ENCODE assay signal across 26 cellular contexts in genomic region chr1:150092180-150092791, GRCh38. TPM values are rescaled to one million over a fixed set of nuclear protein-coding genes. Genes with fewer than 3 reads are reported as not detected.
DNase-seq lines count a peak whose midpoint lies in the region; ATAC-seq lines count a peak whose summit lies in the region.
"Had no signal": no experiment of that assay in that cellular context is flagged by ENCODE, and none has a peak within 500 bp of the region (broad histone marks: within the 10 kb centered on the region; RNA-seq: fewer than 3 reads in every experiment).

No MANE protein-coding gene starts in this region.

- ATAC-seq in activated T-cell treated with anti-CD3 and anti-CD28 coated beads, Interleukin-2, amount 50 U/mL, for 4 hours, result no peak
- ATAC-seq in activated naive CD8-positive, alpha-beta T cell treated with anti-CD3 and anti-CD28 coated beads, Interleukin-2, amount 10 ng/mL, durations not matched to agents 7 days and 5 days (ENCODE audit: low read depth), result peak; percentile 83
- no peak for ATAC-seq in GM21367 (IDR thresholded peaks at IDR 0.05; ENCODE audit: unreplicated experiment)
- ATAC-seq: mucosa of descending colon, sciatic nerve had no signal

- no peaks in the 10 kb centered on the region for H3K9me3 ChIP-seq in CD4-positive, alpha-beta memory T cell (ENCODE audit: control insufficient read depth in 1 of 2, low read length in 2 of 2)
- no peaks in the 10 kb centered on the region for H3K9me3 ChIP-seq in KOPT-K1 (ENCODE audit: insufficient read depth, low read length, poor library complexity, severe bottlenecking)
- H3K9me3 ChIP-seq: mucosa of descending colon, vagina had no signal

- H3K4me3 Mint-ChIP-seq in activated T-cell treated with anti-CD3 and anti-CD28 coated beads, Interleukin-2, amount 50 U/mL, for 24 hours, result no peak overlapping the region
- no peak overlapping the region for H3K4me3 Mint-ChIP-seq in activated T-cell treated with anti-CD3 and anti-CD28 coated beads, Interleukin-2, amount 50 U/mL, for 4 hours
- H3K4me3 Mint-ChIP-seq in CD4-positive, alpha-beta memory T cell, result peak overlapping the region in 6 of 8 donors; percentile 34 to 79 (median 62)
- peak overlapping the region; percentile 65 for H3K4me3 Mint-ChIP-seq in activated naive CD8-positive, alpha-beta T cell treated with anti-CD3 and anti-CD28 coated beads, Interleukin-2, amount 10 ng/mL, durations not matched to agents 7 days and 5 days
- H3K4me3 Mint-ChIP-seq: neural progenitor cell had no signal

- DNase-seq in activated T-cell treated with anti-CD3 and anti-CD28 coated beads, Interleukin-2, amount 50 U/mL, for 24 hours, result no peak
- DNase-seq in activated T-cell treated with anti-CD3 and anti-CD28 coated beads, Interleukin-2, amount 50 U/mL, for 4 hours, result no peak
- no peak for DNase-seq in CD4-positive, alpha-beta memory T cell
- no peak for DNase-seq in activated naive CD8-positive, alpha-beta T cell treated with anti-CD3 and anti-CD28 coated beads, Interleukin-2, amount 10 ng/mL, durations not matched to agents 7 days and 5 days
- DNase-seq in kidney tubule cell (ENCODE audit: low spot score), result no peak
- no peak for DNase-seq in A172 (ENCODE audit: low spot score)
- DNase-seq: ACHN; activated CD4-positive, alpha-beta T cell treated with anti-CD3 and anti-CD28 coated beads for 48 hours; activated naive CD4-positive, alpha-beta T cell treated with anti-CD3 and anti-CD28 coated beads, Interleukin-2, amount 50 U/mL, for 16 hours; DMS153; dorsolateral prefrontal cortex; GF-D8; KG1; mucosa of descending colon; NCI-H146; PC-9; SHP77; stimulated activated CD4-positive, alpha-beta T cell treated with anti-CD3 and anti-CD28 coated beads, Interleukin-4, amount 100 ng/mL, for 4 hours; stimulated activated naive CD4-positive, alpha-beta T cell treated with Interleukin-2 at 50 U/mL for 16 hours had no signal

- peaks cover 59% of the 10 kb centered on the region for H3K36me3 Mint-ChIP-seq in activated T-cell treated with anti-CD3 and anti-CD28 coated beads, Interleukin-2, amount 50 U/mL, for 24 hours (ENCODE audit: low read depth)
- peaks cover 20% of the 10 kb centered on the region for H3K36me3 Mint-ChIP-seq in activated T-cell treated with anti-CD3 and anti-CD28 coated beads, Interleukin-2, amount 50 U/mL, for 4 hours (ENCODE audit: insufficient read depth)
- peaks cover 16 to 24% of the 10 kb centered on the region in 2 donors for H3K36me3 Mint-ChIP-seq in CD4-positive, alpha-beta memory T cell
- peaks cover 46% of the 10 kb centered on the region for H3K36me3 Mint-ChIP-seq in activated naive CD8-positive, alpha-beta T cell treated with anti-CD3 and anti-CD28 coated beads, Interleukin-2, amount 10 ng/mL, durations not matched to agents 7 days and 5 days

- H3K27me3 ChIP-seq in CD4-positive, alpha-beta memory T cell (ENCODE audit: insufficient read depth, low read length), result no peaks in the 10 kb centered on the region
- H3K27me3 ChIP-seq: dorsolateral prefrontal cortex, neural progenitor cell, vagina had no signal

- CTCF ChIA-PET in CD4-positive, alpha-beta memory T cell (lab: Charles Lee; ENCODE audit: partially characterized antibody), result interaction anchor here (0.6 to 1.8 kb wide), 6 partner anchors 11 to 75 kb away, joined by 3 to 5 read pairs (median 3); no protein-coding TSS in a partner anchor

- peak overlapping the region; percentile 28 for H3K27ac ChIP-seq in CD4-positive, alpha-beta memory T cell (ENCODE audit: low read depth, low read length)
- H3K27ac ChIP-seq in KOPT-K1 (ENCODE audit: low read depth, low read length, poor library complexity, severe bottlenecking), result peak overlapping the region; percentile 66
- H3K27ac ChIP-seq: C4-2B, neural progenitor cell, PC-9, vagina had no signal

- no peaks in the 10 kb centered on the region for H3K36me3 ChIP-seq in CD4-positive, alpha-beta memory T cell (ENCODE audit: insufficient read depth, low read length)
- peaks cover 58% of the 10 kb centered on the region for H3K36me3 ChIP-seq in KOPT-K1 (ENCODE audit: insufficient read depth, low read length)

- peaks cover 26% of the 10 kb centered on the region for H3K4me1 Mint-ChIP-seq in activated T-cell treated with anti-CD3 and anti-CD28 coated beads, Interleukin-2, amount 50 U/mL, for 24 hours (ENCODE audit: low read depth)
- H3K4me1 Mint-ChIP-seq in activated T-cell treated with anti-CD3 and anti-CD28 coated beads, Interleukin-2, amount 50 U/mL, for 4 hours (ENCODE audit: low read depth), result peaks cover 22% of the 10 kb centered on the region
- H3K4me1 Mint-ChIP-seq in CD4-positive, alpha-beta memory T cell, result peaks cover 21 to 33% (median 25%) of the 10 kb centered on the region in 4 donors
- peaks cover 37% of the 10 kb centered on the region for H3K4me1 Mint-ChIP-seq in activated naive CD8-positive, alpha-beta T cell treated with anti-CD3 and anti-CD28 coated beads, Interleukin-2, amount 10 ng/mL, durations not matched to agents 7 days and 5 days
- H3K4me1 Mint-ChIP-seq: neural progenitor cell had no signal

- H3K27me3 Mint-ChIP-seq in activated T-cell treated with anti-CD3 and anti-CD28 coated beads, Interleukin-2, amount 50 U/mL, for 24 hours, result no peaks in the 10 kb centered on the region
- no peaks in the 10 kb centered on the region for H3K27me3 Mint-ChIP-seq in activated T-cell treated with anti-CD3 and anti-CD28 coated beads, Interleukin-2, amount 50 U/mL, for 4 hours (ENCODE audit: low read depth)
- no peaks in the 10 kb centered on the region for H3K27me3 Mint-ChIP-seq in CD4-positive, alpha-beta memory T cell
- no peaks in the 10 kb centered on the region for H3K27me3 Mint-ChIP-seq in activated naive CD8-positive, alpha-beta T cell treated with anti-CD3 and anti-CD28 coated beads, Interleukin-2, amount 10 ng/mL, durations not matched to agents 7 days and 5 days

- POLR2A ChIA-PET in CD4-positive, alpha-beta memory T cell (lab: Charles Lee; ENCODE audit: partially characterized antibody), result interaction anchor here (0.7 to 4.8 kb wide), 7 partner anchors 12 to 205 kb away, joined by 3 to 30 read pairs (median 4); partner anchors contain the start of gene PLEKHO1
- POLR2A ChIA-PET in activated naive CD8-positive, alpha-beta T cell treated with anti-CD3 and anti-CD28 coated beads, Interleukin-2, amount 10 ng/mL, durations not matched to agents 7 days and 5 days (lab: Charles Lee), result interaction anchor here (0.6 to 1.9 kb wide), 11 partner anchors 8 to 881 kb away, joined by 3 to 26 read pairs (median 4); partner anchors contain the start of gene PLEKHO1

- peak overlapping the region; percentile 16 for H3K27ac Mint-ChIP-seq in activated T-cell treated with anti-CD3 and anti-CD28 coated beads, Interleukin-2, amount 50 U/mL, for 24 hours
- H3K27ac Mint-ChIP-seq in CD4-positive, alpha-beta memory T cell, result peak overlapping the region; percentile 39 to 81 (median 70)
- peak overlapping the region; percentile 93 for H3K27ac Mint-ChIP-seq in activated naive CD8-positive, alpha-beta T cell treated with anti-CD3 and anti-CD28 coated beads, Interleukin-2, amount 10 ng/mL, durations not matched to agents 7 days and 5 days
- H3K27ac Mint-ChIP-seq: neural progenitor cell had no signal

- no peaks in the 10 kb centered on the region for H3K9me3 Mint-ChIP-seq in activated T-cell treated with anti-CD3 and anti-CD28 coated beads, Interleukin-2, amount 50 U/mL, for 24 hours
- no peaks in the 10 kb centered on the region for H3K9me3 Mint-ChIP-seq in activated T-cell treated with anti-CD3 and anti-CD28 coated beads, Interleukin-2, amount 50 U/mL, for 4 hours
- no peaks in the 10 kb centered on the region for H3K9me3 Mint-ChIP-seq in CD4-positive, alpha-beta memory T cell
- no peaks in the 10 kb centered on the region for H3K9me3 Mint-ChIP-seq in activated naive CD8-positive, alpha-beta T cell treated with anti-CD3 and anti-CD28 coated beads, Interleukin-2, amount 10 ng/mL, durations not matched to agents 7 days and 5 days
- H3K9me3 Mint-ChIP-seq: neural progenitor cell had no signal

- H3K4me3 ChIP-seq in CD4-positive, alpha-beta memory T cell (ENCODE audit: low read length in 2 of 2), result peak overlapping the region in 1 of 2 donors; percentile 20
- H3K4me3 ChIP-seq: dorsolateral prefrontal cortex, lung, mucosa of descending colon, neural progenitor cell, PC-9, vagina had no signal

- intact Hi-C loops in CD4-positive, alpha-beta memory T cell (cut with micrococcal nuclease), result no loop called here

- peaks cover 40% of the 10 kb centered on the region for H3K4me1 ChIP-seq in CD4-positive, alpha-beta memory T cell (ENCODE audit: insufficient read depth, low read length)
- H3K4me1 ChIP-seq: neural progenitor cell, vagina had no signal

RNA-seq across cellular contexts. Expression of gene VPS45, which starts 24.7 kb away (rescaled TPM):
- total RNA-seq in activated T-cell treated with anti-CD3 and anti-CD28 coated beads, Interleukin-2, amount 50 U/mL, for 4 hours, result 10 to 100 TPM; 17.8 to 19.9 (median 18.6) TPM
- 10 to 100 TPM; 32.1 to 38.5 TPM for total RNA-seq in CD4-positive, alpha-beta memory T cell
- polyA plus RNA-seq in CD4-positive, alpha-beta memory T cell, result 10 to 100 TPM; 25.1 to 36.7 TPM
- 10 to 100 TPM; 41.1 to 42.6 TPM for total RNA-seq in activated naive CD8-positive, alpha-beta T cell treated with anti-CD3 and anti-CD28 coated beads, Interleukin-2, amount 10 ng/mL, durations not matched to agents 7 days and 5 days
- 57.5 and 72.8 TPM in 2 replicates for total RNA-seq in A172 (2014; rRNA removed; shearing (Covaris generic))

RNA-seq across cellular contexts. Expression of gene PLEKHO1, which starts 57.4 kb away (rescaled TPM):
- 10 to 100 TPM; 16.6 to 20.9 (median 17.7) TPM for total RNA-seq in activated T-cell treated with anti-CD3 and anti-CD28 coated beads, Interleukin-2, amount 50 U/mL, for 4 hours
- 100 to 1,000 TPM; 154 TPM for total RNA-seq in CD4-positive, alpha-beta memory T cell
- polyA plus RNA-seq in CD4-positive, alpha-beta memory T cell, result 10 to 100 TPM; 40.5 to 43.5 TPM
- total RNA-seq in activated naive CD8-positive, alpha-beta T cell treated with anti-CD3 and anti-CD28 coated beads, Interleukin-2, amount 10 ng/mL, durations not matched to agents 7 days and 5 days, result 100 to 1,000 TPM; 140 to 143 TPM
- total RNA-seq in A172 (2014; rRNA removed; shearing (Covaris generic)), result 69.1 and 82.9 TPM in 2 replicates

Comparison
In these comparisons a context has a peak if more than half of its experiments do, and no peak if none do; other contexts are left out.
1. H3K27ac Mint-ChIP-seq: peak in every context shown above with its lines; median percentile 93 in activated naive CD8-positive, alpha-beta T cell treated with anti-CD3 and anti-CD28 coated beads, Interleukin-2, amount 10 ng/mL, durations not matched to agents 7 days and 5 days; 70 in CD4-positive, alpha-beta memory T cell; 16 in activated T-cell treated with anti-CD3 and anti-CD28 coated beads, Interleukin-2, amount 50 U/mL, for 24 hours.
2. H3K4me3 Mint-ChIP-seq: peak in CD4-positive, alpha-beta memory T cell (6 of 8) and activated naive CD8-positive, alpha-beta T cell treated with anti-CD3 and anti-CD28 coated beads, Interleukin-2, amount 10 ng/mL, durations not matched to agents 7 days and 5 days (single experiment); none in activated T-cell treated with anti-CD3 and anti-CD28 coated beads, Interleukin-2, amount 50 U/mL, for 24 hours (single experiment) and activated T-cell treated with anti-CD3 and anti-CD28 coated beads, Interleukin-2, amount 50 U/mL, for 4 hours (single experiment).